ENCODE assay signal across 25 cellular contexts in genomic region chr19:46232938-46233621, GRCh38. TPM values are rescaled to one million over a fixed set of nuclear protein-coding genes. Genes with fewer than 3 reads are reported as not detected.
"Had no signal": no experiment of that assay in that cellular context is flagged by ENCODE, and none has a peak within 500 bp of the region (broad histone marks: within the 10 kb centered on the region; RNA-seq: fewer than 3 reads in every experiment).

No MANE protein-coding gene starts in this region.

- H3K4me1 Mint-ChIP-seq: IgD-negative memory B cell had no signal

- H3K4me3 Mint-ChIP-seq: IgD-negative memory B cell had no signal

- H3K36me3 ChIP-seq: SJCRH30 had no signal

- FAIRE-seq: RCC 7860 had no signal

- H3K36me3 Mint-ChIP-seq: IgD-negative memory B cell had no signal

- DNase-seq: KBM-7; NCI-H1048; NCI-H1105 treated with DMSO at 0.1 percent for 48 hours; NCI-H1417 treated with DMSO at 0.1 percent for 48 hours; NCI-H146; NCI-H1694 treated with DMSO at 0.1 percent for 48 hours; NCI-H1930; NCI-H2081; NCI-H2107; NCI-H226; NCI-H446; NCI-H510A; NCI-H524 treated with DMSO at 0.1 percent for 48 hours; NCI-H69; NCI-H774; NK-92 treated with Interleukin-12 subunit alpha and Interleukin-12 subunit beta, amount 100 ng/mL, for 24 hours; OCI-M1; SHP77 treated with DMSO at 0.1 percent for 48 hours; SJCRH30 had no signal

- H3K4me1 ChIP-seq: SJCRH30 had no signal

- H3K27ac Mint-ChIP-seq: IgD-negative memory B cell had no signal

- H3K27ac ChIP-seq: HL-60, SJCRH30 had no signal

- H3K4me3 ChIP-seq: SJCRH30 had no signal

- H3K9me3 ChIP-seq: SJCRH30 had no signal

RNA-seq across cellular contexts. Expression of gene IGFL1, which starts 3.5 kb away (rescaled TPM):
- total RNA-seq: LHCN-M2, MCF 10A, Right ventricle myocardium inferior, SJCRH30 had no signal
- polyA plus RNA-seq: IgD-negative memory B cell had no signal
